Comparison of ENCODE assay signal across 18 cellular contexts in the genomic region with DNA sequence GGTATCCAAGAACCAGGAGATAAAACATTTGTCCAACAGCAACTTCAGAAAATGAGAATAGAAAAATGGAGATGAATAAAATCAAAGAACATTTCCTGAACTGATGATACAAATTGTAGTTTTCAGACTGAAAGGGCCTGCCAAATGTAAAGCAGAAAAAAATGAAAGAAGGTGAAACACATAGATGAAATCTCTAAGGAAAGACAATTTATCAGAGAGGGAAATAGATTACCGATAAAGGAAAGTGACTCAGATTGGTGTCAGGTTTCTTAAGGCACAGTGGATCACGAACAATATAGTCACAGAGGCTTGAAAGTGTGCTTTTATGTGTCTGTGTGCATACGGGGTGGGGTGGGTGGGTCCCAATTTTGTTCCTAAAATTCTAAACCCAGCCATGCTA. TPM values are rescaled to one million over a fixed set of nuclear protein-coding genes. Genes with fewer than 3 reads are reported as not detected.
DNase-seq lines count a peak whose midpoint lies in the region; ATAC-seq, FAIRE-seq and TF ChIP-seq lines count a peak whose summit lies in the region.
"Had no signal": no experiment of that assay in that cellular context is flagged by ENCODE, and none has a peak within 500 bp of the region (broad histone marks: within the 10 kb centered on the region; RNA-seq: fewer than 3 reads in every experiment).

No MANE protein-coding gene starts in this region.

- intact Hi-C loops in activated CD4-positive, alpha-beta memory T cell treated with anti-CD3 and anti-CD28 coated beads for 36 hours (cut with micrococcal nuclease) = no loop called here
- intact Hi-C loops in colonic mucosa (cut with DNase I) (no loop called here), tibial artery (cut with DNase I; ENCODE audit: low total_unique reads) (no loop called here)

- peak overlapping the region; percentile 27 for H3K9ac ChIP-seq in astrocyte (ENCODE audit: low read length)
- H3K9ac ChIP-seq in colonic mucosa (ENCODE audit: low read depth in 2 of 2, low read length in 2 of 2) = no peak overlapping the region

- H3K4me2 ChIP-seq in astrocyte (ENCODE audit: low read length) (peak overlapping the region; percentile 59), osteoblast (ENCODE audit: insufficient read depth, low read length) (peak overlapping the region; percentile 45)

- H3K4me1 Mint-ChIP-seq in activated CD4-positive, alpha-beta memory T cell treated with anti-CD3 and anti-CD28 coated beads for 36 hours (ENCODE audit: low read depth) = peaks cover 27% of the 10 kb centered on the region
- H3K4me1 Mint-ChIP-seq in activated CD4-positive, alpha-beta memory T cell treated with anti-CD3 and anti-CD28 coated beads, Interleukin-2, amount 10 ng/mL, durations not matched to agents 7 days and 5 days = peaks cover 39% of the 10 kb centered on the region
- H3K4me1 Mint-ChIP-seq in astrocyte (ENCODE audit: low read depth, unreplicated experiment) = peaks cover 19% of the 10 kb centered on the region

- H3K36me3 Mint-ChIP-seq in activated CD4-positive, alpha-beta memory T cell treated with anti-CD3 and anti-CD28 coated beads for 36 hours = peaks cover 12% of the 10 kb centered on the region
- peaks cover 27% of the 10 kb centered on the region for H3K36me3 Mint-ChIP-seq in activated CD4-positive, alpha-beta memory T cell treated with anti-CD3 and anti-CD28 coated beads, Interleukin-2, amount 10 ng/mL, durations not matched to agents 7 days and 5 days (ENCODE audit: low read depth)
- no peaks in the 10 kb centered on the region for H3K36me3 Mint-ChIP-seq in astrocyte (ENCODE audit: low read depth, unreplicated experiment)

- peaks cover 9% of the 10 kb centered on the region for H3K36me3 ChIP-seq in astrocyte (ENCODE audit: insufficient read depth, low read length)
- H3K36me3 ChIP-seq in osteoblast (ENCODE audit: insufficient read depth, low read length) = peaks cover 14% of the 10 kb centered on the region
- no peaks in the 10 kb centered on the region for H3K36me3 ChIP-seq in colonic mucosa
- H3K36me3 ChIP-seq in tibial artery = peaks cover 3 to 16% (median 5%) of the 10 kb centered on the region in 3 donors

- no peak for ATAC-seq in GM21367 (IDR thresholded peaks at IDR 0.05; ENCODE audit: unreplicated experiment)
- ATAC-seq: natural killer cell had no signal

- H3K4me3 ChIP-seq in astrocyte (ENCODE audit: insufficient read depth, low read depth, low read length) (no peak overlapping the region), osteoblast (ENCODE audit: insufficient read depth, low read length) (no peak overlapping the region), colonic mucosa (no peak overlapping the region), tibial artery (no peak overlapping the region)
- H3K4me3 ChIP-seq: coronary artery, vagina had no signal

- TF ChIP-seq CTCF in astrocyte (IDR thresholded peaks at IDR 0.05; ENCODE audit: insufficient read depth, low read depth, low read length) (no peak), osteoblast (IDR thresholded peaks at IDR 0.05; ENCODE audit: extremely low read depth, low read depth, low read length) (no peak), colonic mucosa (IDR thresholded peaks at IDR 0.05) (no peak), tibial artery (IDR thresholded peaks at IDR 0.05) (no peak)

- FAIRE-seq in astrocyte (lab: Jason Lieb, UNC) = no peak

- CTCF ChIA-PET in activated CD4-positive, alpha-beta memory T cell treated with anti-CD3 and anti-CD28 coated beads for 36 hours (lab: Charles Lee) = no interaction called here
- CTCF ChIA-PET in activated CD4-positive, alpha-beta memory T cell treated with anti-CD3 and anti-CD28 coated beads, Interleukin-2, amount 10 ng/mL, durations not matched to agents 7 days and 5 days (lab: Charles Lee) = interaction anchor here (1.2 kb wide), 1 partner anchor 16 kb away, joined by 4 read pairs; no protein-coding TSS in a partner anchor

- no peak for DNase-seq in activated CD4-positive, alpha-beta memory T cell treated with anti-CD3 and anti-CD28 coated beads for 36 hours
- DNase-seq in activated CD4-positive, alpha-beta memory T cell treated with anti-CD3 and anti-CD28 coated beads, Interleukin-2, amount 10 ng/mL, durations not matched to agents 7 days and 5 days = no peak
- DNase-seq in HT-29 (ENCODE audit: low spot score) (peak; percentile 6), astrocyte (ENCODE audit: low read depth) (peak; percentile 30), osteoblast (ENCODE audit: insufficient read length, low spot score, missing footprints) (no peak), colonic mucosa (no peak), tibial artery (no peak)
- DNase-seq: activated CD4-positive, alpha-beta T cell treated with anti-CD3 and anti-CD28 coated beads, Interleukin-2, amount 50 U/mL, for 48 hours; GDM1; GOT3; head of caudate nucleus; natural killer cell; NCI-H1105; SIG-M5 had no signal

- H3K4me1 ChIP-seq in astrocyte (ENCODE audit: insufficient read depth, low read length) (peaks cover 4% of the 10 kb centered on the region), osteoblast (ENCODE audit: insufficient read depth, low read length) (peaks cover 6% of the 10 kb centered on the region), colonic mucosa (no peaks in the 10 kb centered on the region), tibial artery (peaks cover 0 to 10% (median 4%) of the 10 kb centered on the region in 4 donors)

- H3K79me2 ChIP-seq in astrocyte (ENCODE audit: insufficient read depth, low read length) (peaks cover 17% of the 10 kb centered on the region), osteoblast (ENCODE audit: insufficient read depth, low read length) (peaks cover 14% of the 10 kb centered on the region)

- POLR2A ChIA-PET in activated CD4-positive, alpha-beta memory T cell treated with anti-CD3 and anti-CD28 coated beads for 36 hours (lab: Charles Lee) = interaction anchor here (0.6 kb wide), 1 partner anchor 16 kb away, joined by 5 read pairs; no protein-coding TSS in a partner anchor
- POLR2A ChIA-PET in activated CD4-positive, alpha-beta memory T cell treated with anti-CD3 and anti-CD28 coated beads, Interleukin-2, amount 10 ng/mL, durations not matched to agents 7 days and 5 days (lab: Charles Lee) = interaction anchor here (1.5 kb wide), 1 partner anchor 299 kb away, joined by 5 read pairs; a partner anchor contains a TSS

- no peaks in the 10 kb centered on the region for H3K27me3 Mint-ChIP-seq in activated CD4-positive, alpha-beta memory T cell treated with anti-CD3 and anti-CD28 coated beads for 36 hours
- H3K27me3 Mint-ChIP-seq in activated CD4-positive, alpha-beta memory T cell treated with anti-CD3 and anti-CD28 coated beads, Interleukin-2, amount 10 ng/mL, durations not matched to agents 7 days and 5 days = no peaks in the 10 kb centered on the region
- no peaks in the 10 kb centered on the region for H3K27me3 Mint-ChIP-seq in astrocyte (ENCODE audit: low read depth, unreplicated experiment)
- H3K27me3 Mint-ChIP-seq: stimulated activated naive CD8-positive, alpha-beta T cell treated with anti-CD3 and anti-CD28 coated beads, Interleukin-15, Interleukin-2, amounts not matched to agents 100 ng/mL and 50 ng/mL, for 24 hours had no signal

- no peaks in the 10 kb centered on the region for H4K20me1 ChIP-seq in astrocyte (ENCODE audit: insufficient read depth, low read length)
- no peaks in the 10 kb centered on the region for H4K20me1 ChIP-seq in osteoblast (ENCODE audit: insufficient read depth, low read length)

- peak overlapping the region; percentile 28 for H3K27ac Mint-ChIP-seq in activated CD4-positive, alpha-beta memory T cell treated with anti-CD3 and anti-CD28 coated beads for 36 hours
- H3K27ac Mint-ChIP-seq in activated CD4-positive, alpha-beta memory T cell treated with anti-CD3 and anti-CD28 coated beads, Interleukin-2, amount 10 ng/mL, durations not matched to agents 7 days and 5 days = no peak overlapping the region
- no peak overlapping the region for H3K27ac Mint-ChIP-seq in astrocyte (ENCODE audit: unreplicated experiment)
- H3K27ac Mint-ChIP-seq: natural killer cell; stimulated activated naive CD8-positive, alpha-beta T cell treated with anti-CD3 and anti-CD28 coated beads, Interleukin-15, Interleukin-2, amounts not matched to agents 100 ng/mL and 50 ng/mL, for 24 hours had no signal

- no peak overlapping the region for H3K4me3 Mint-ChIP-seq in activated CD4-positive, alpha-beta memory T cell treated with anti-CD3 and anti-CD28 coated beads for 36 hours
- no peak overlapping the region for H3K4me3 Mint-ChIP-seq in activated CD4-positive, alpha-beta memory T cell treated with anti-CD3 and anti-CD28 coated beads, Interleukin-2, amount 10 ng/mL, durations not matched to agents 7 days and 5 days
- H3K4me3 Mint-ChIP-seq in astrocyte (ENCODE audit: unreplicated experiment) = no peak overlapping the region
- H3K4me3 Mint-ChIP-seq: natural killer cell; stimulated activated naive CD8-positive, alpha-beta T cell treated with anti-CD3 and anti-CD28 coated beads, Interleukin-15, Interleukin-2, amounts not matched to agents 100 ng/mL and 50 ng/mL, for 24 hours had no signal

- no peaks in the 10 kb centered on the region for H3K9me3 Mint-ChIP-seq in activated CD4-positive, alpha-beta memory T cell treated with anti-CD3 and anti-CD28 coated beads for 36 hours
- no peaks in the 10 kb centered on the region for H3K9me3 Mint-ChIP-seq in activated CD4-positive, alpha-beta memory T cell treated with anti-CD3 and anti-CD28 coated beads, Interleukin-2, amount 10 ng/mL, durations not matched to agents 7 days and 5 days
- H3K9me3 Mint-ChIP-seq in astrocyte (ENCODE audit: unreplicated experiment) = peaks cover 3% of the 10 kb centered on the region
- H3K9me3 Mint-ChIP-seq: natural killer cell; stimulated activated naive CD8-positive, alpha-beta T cell treated with anti-CD3 and anti-CD28 coated beads, Interleukin-15, Interleukin-2, amounts not matched to agents 100 ng/mL and 50 ng/mL, for 24 hours had no signal

- no peaks in the 10 kb centered on the region for H3K27me3 ChIP-seq in astrocyte (ENCODE audit: insufficient read depth, low read length)
- H3K27me3 ChIP-seq in osteoblast (ENCODE audit: insufficient read depth, low read length) = no peaks in the 10 kb centered on the region
- no peaks in the 10 kb centered on the region for H3K27me3 ChIP-seq in colonic mucosa
- H3K27me3 ChIP-seq in tibial artery = no peaks in the 10 kb centered on the region
- H3K27me3 ChIP-seq: vagina had no signal

- no peak overlapping the region for H2AFZ ChIP-seq in astrocyte (ENCODE audit: low read depth, low read length)
- peak overlapping the region; percentile 27 for H2AFZ ChIP-seq in osteoblast (ENCODE audit: low read length)

- H3K9me3 ChIP-seq in astrocyte (ENCODE audit: insufficient read depth, low read depth, low read length) = no peaks in the 10 kb centered on the region
- H3K9me3 ChIP-seq in osteoblast (ENCODE audit: low read depth, low read length) = no peaks in the 10 kb centered on the region
- H3K9me3 ChIP-seq in colonic mucosa = no peaks in the 10 kb centered on the region
- H3K9me3 ChIP-seq in tibial artery = no peaks in the 10 kb centered on the region
- H3K9me3 ChIP-seq: vagina had no signal

- no peak overlapping the region for H3K27ac ChIP-seq in astrocyte (ENCODE audit: low read depth, low read length)
- H3K27ac ChIP-seq in osteoblast (ENCODE audit: low read depth, low read length) = no peak overlapping the region
- no peak overlapping the region for H3K27ac ChIP-seq in colonic mucosa
- no peak overlapping the region for H3K27ac ChIP-seq in tibial artery
- H3K27ac ChIP-seq: coronary artery, vagina had no signal

RNA-seq across cellular contexts. Expression of a gene that starts 4.1 kb away (rescaled TPM):
- 100 to 1,000 TPM; 121 to 132 TPM for total RNA-seq in activated CD4-positive, alpha-beta memory T cell treated with anti-CD3 and anti-CD28 coated beads for 36 hours
- 100 to 1,000 TPM; 123 TPM for total RNA-seq in activated CD4-positive, alpha-beta memory T cell treated with anti-CD3 and anti-CD28 coated beads, Interleukin-2, amount 10 ng/mL, durations not matched to agents 7 days and 5 days
- 175 and 176 TPM in 2 replicates for total RNA-seq in HT-29 (2014; rRNA removed; shearing (Covaris generic))
- total RNA-seq in astrocyte (232 and 258 TPM in 2 replicates), osteoblast (224 and 286 TPM in 2 replicates), colonic mucosa (100 to 1,000 TPM; 130 to 183 TPM)

RNA-seq across cellular contexts. Expression of a gene that starts 19.2 kb away (rescaled TPM):
- total RNA-seq in activated CD4-positive, alpha-beta memory T cell treated with anti-CD3 and anti-CD28 coated beads for 36 hours = 10 to 100 TPM; 28.7 to 29.1 TPM
- 10 to 100 TPM; 31.5 to 33.2 TPM for total RNA-seq in activated CD4-positive, alpha-beta memory T cell treated with anti-CD3 and anti-CD28 coated beads, Interleukin-2, amount 10 ng/mL, durations not matched to agents 7 days and 5 days
- 122 and 125 TPM in 2 replicates for total RNA-seq in HT-29 (2014; rRNA removed; shearing (Covaris generic))
- total RNA-seq in astrocyte (118 and 129 TPM in 2 replicates), osteoblast (76.0 and 85.2 TPM in 2 replicates), colonic mucosa (100 to 1,000 TPM in 1 of 2 donors, 10 to 100 TPM in 1; 82.3 to 127 TPM)

RNA-seq across cellular contexts. Expression of a gene that starts 36.5 kb away (rescaled TPM):
- 100 to 1,000 TPM; 140 to 155 TPM for total RNA-seq in activated CD4-positive, alpha-beta memory T cell treated with anti-CD3 and anti-CD28 coated beads for 36 hours
- 10 to 100 TPM; 79.0 to 82.6 TPM for total RNA-seq in activated CD4-positive, alpha-beta memory T cell treated with anti-CD3 and anti-CD28 coated beads, Interleukin-2, amount 10 ng/mL, durations not matched to agents 7 days and 5 days
- 42.1 and 45.2 TPM in 2 replicates for total RNA-seq in HT-29 (2014; rRNA removed; shearing (Covaris generic))
- total RNA-seq in astrocyte (23.0 and 30.3 TPM in 2 replicates), osteoblast (16.6 and 22.4 TPM in 2 replicates), colonic mucosa (10 to 100 TPM; 15.6 to 44.6 TPM)

Comparison
In these comparisons a context has a peak if more than half of its experiments do, and no peak if none do; other contexts are left out.
1. DNase-seq: peak in HT-29 (single experiment) and astrocyte (single experiment); none in activated CD4-positive, alpha-beta memory T cell treated with anti-CD3 and anti-CD28 coated beads for 36 hours (single experiment), activated CD4-positive, alpha-beta memory T cell treated with anti-CD3 and anti-CD28 coated beads, Interleukin-2, amount 10 ng/mL, durations not matched to agents 7 days and 5 days (single experiment), osteoblast (single experiment), colonic mucosa (single experiment) and tibial artery (0 of 2).